Comparison of ENCODE assay signal across 15 cellular contexts in genomic region chr3:127420355-127420655, GRCh38.
DNase-seq lines count a peak whose midpoint lies in the region; ATAC-seq and TF ChIP-seq lines count a peak whose summit lies in the region.
"Had no signal": no experiment of that assay in that cellular context is flagged by ENCODE, and none has a peak within 500 bp of the region (broad histone marks: within the 10 kb centered on the region; RNA-seq: fewer than 3 reads in every experiment).

No MANE protein-coding gene starts in this region.

- intact Hi-C loops in cardiac septum (cut with DNase I) (no loop called here), Right ventricle myocardium superior (cut with DNase I) (no loop called here)

- no peaks in the 10 kb centered on the region for H3K27me3 ChIP-seq in neural progenitor cell

- peaks cover 10% of the 10 kb centered on the region for H3K27me3 Mint-ChIP-seq in neural progenitor cell (ENCODE audit: insufficient read depth, low read depth)

- no peaks in the 10 kb centered on the region for H4K20me1 ChIP-seq in neural progenitor cell (ENCODE audit: low read depth)

- no peak overlapping the region for H3K9ac ChIP-seq in neural progenitor cell
- H3K9ac ChIP-seq: BLaER1 treated with 17β-estradiol and CSF1 and Interleukin-3, amounts not matched to agents 10 nM and 100 nM had no signal

- TF ChIP-seq CTCF in neural progenitor cell (IDR thresholded peaks at IDR 0.05) = no peak

- peaks cover 70% of the 10 kb centered on the region for H3K4me1 ChIP-seq in neural progenitor cell

- H3K27ac ChIP-seq in neural progenitor cell = no peak overlapping the region
- H3K27ac ChIP-seq: 22Rv1; BLaER1 treated with 17β-estradiol and CSF1 and Interleukin-3, amounts not matched to agents 10 nM and 100 nM had no signal

- no peaks in the 10 kb centered on the region for H3F3A ChIP-seq in neural progenitor cell (ENCODE audit: low read depth)

- H3K4me2 ChIP-seq in neural progenitor cell = peak overlapping the region; percentile 48
- H3K4me2 ChIP-seq: GM23338 had no signal

- H3K27ac Mint-ChIP-seq in neural progenitor cell = peak overlapping the region; percentile 83
- H3K27ac Mint-ChIP-seq in stimulated activated effector memory CD8-positive, alpha-beta T cell treated with anti-CD3 and anti-CD28 coated beads, Interleukin-12 subunit alpha, Interleukin-12 subunit beta, amount 100 ng/mL, for 72 hours = no peak overlapping the region
- H3K27ac Mint-ChIP-seq: CD4-positive, CD25-positive, alpha-beta regulatory T cell; GM23338; H9 had no signal

- no peaks in the 10 kb centered on the region for H3K36me3 Mint-ChIP-seq in neural progenitor cell
- no peaks in the 10 kb centered on the region for H3K36me3 Mint-ChIP-seq in stimulated activated effector memory CD8-positive, alpha-beta T cell treated with anti-CD3 and anti-CD28 coated beads, Interleukin-12 subunit alpha, Interleukin-12 subunit beta, amount 100 ng/mL, for 72 hours
- H3K36me3 Mint-ChIP-seq: CD4-positive, CD25-positive, alpha-beta regulatory T cell had no signal

- no peaks in the 10 kb centered on the region for H3K9me3 ChIP-seq in neural progenitor cell (ENCODE audit: low read depth)
- H3K9me3 ChIP-seq: BLaER1 treated with 17β-estradiol and CSF1 and Interleukin-3, amounts not matched to agents 10 nM and 100 nM had no signal

- no peaks in the 10 kb centered on the region for H3K79me2 ChIP-seq in neural progenitor cell (ENCODE audit: low read depth)

- no peaks in the 10 kb centered on the region for H3K36me3 ChIP-seq in neural progenitor cell
- H3K36me3 ChIP-seq: BLaER1 treated with 17β-estradiol and CSF1 and Interleukin-3, amounts not matched to agents 10 nM and 100 nM had no signal

- H3K4me1 Mint-ChIP-seq in neural progenitor cell = peaks cover 90% of the 10 kb centered on the region
- no peaks in the 10 kb centered on the region for H3K4me1 Mint-ChIP-seq in stimulated activated effector memory CD8-positive, alpha-beta T cell treated with anti-CD3 and anti-CD28 coated beads, Interleukin-12 subunit alpha, Interleukin-12 subunit beta, amount 100 ng/mL, for 72 hours
- H3K4me1 Mint-ChIP-seq: CD4-positive, CD25-positive, alpha-beta regulatory T cell had no signal

- ATAC-seq in Right ventricle myocardium superior (ENCODE audit: poor library complexity) = no peak
- peak; percentile 5 for ATAC-seq in stimulated activated effector memory CD8-positive, alpha-beta T cell treated with anti-CD3 and anti-CD28 coated beads, Interleukin-12 subunit alpha, Interleukin-12 subunit beta, amount 100 ng/mL, for 72 hours
- ATAC-seq: GM12878 had no signal

- DNase-seq in cardiac septum (ENCODE audit: low spot score) = peak; percentile 70
- DNase-seq in Right ventricle myocardium superior = no peak
- DNase-seq in iPS-NIHi11 (ENCODE audit: low spot score) = peak; percentile 3
- DNase-seq in neural progenitor cell (ENCODE audit: low spot score) = no peak
- DNase-seq in stimulated activated effector memory CD8-positive, alpha-beta T cell treated with anti-CD3 and anti-CD28 coated beads, Interleukin-12 subunit alpha, Interleukin-12 subunit beta, amount 100 ng/mL, for 72 hours (ENCODE audit: low spot score in 2 of 2) = peak in 1 of 2 donors; percentile 36
- no peak for DNase-seq in medulla oblongata (ENCODE audit: extremely low spot score)
- no peak for DNase-seq in activated CD8-positive, alpha-beta memory T cell treated with anti-CD3 and anti-CD28 coated beads, Interleukin-2, amount 50 U/mL, for 48 hours
- DNase-seq in stimulated activated CD4-positive, alpha-beta T cell treated with anti-CD3 and anti-CD28 coated beads, Interleukin-4, amount 100 ng/mL, for 24 hours = no peak
- DNase-seq: CD4-positive, CD25-positive, alpha-beta regulatory T cell; DMS 273 treated with DMSO at 0.1 percent for 48 hours; H9 had no signal

- H2AFZ ChIP-seq in neural progenitor cell (replicated peaks) = no peak overlapping the region
- H2AFZ ChIP-seq: GM23338 had no signal

- no peak overlapping the region for H3K4me3 Mint-ChIP-seq in neural progenitor cell
- no peak overlapping the region for H3K4me3 Mint-ChIP-seq in stimulated activated effector memory CD8-positive, alpha-beta T cell treated with anti-CD3 and anti-CD28 coated beads, Interleukin-12 subunit alpha, Interleukin-12 subunit beta, amount 100 ng/mL, for 72 hours
- H3K4me3 Mint-ChIP-seq: GM23338, H9 had no signal

- no peaks in the 10 kb centered on the region for H3K9me3 Mint-ChIP-seq in neural progenitor cell
- H3K9me3 Mint-ChIP-seq in stimulated activated effector memory CD8-positive, alpha-beta T cell treated with anti-CD3 and anti-CD28 coated beads, Interleukin-12 subunit alpha, Interleukin-12 subunit beta, amount 100 ng/mL, for 72 hours = no peaks in the 10 kb centered on the region
- H3K9me3 Mint-ChIP-seq: GM23338, H9 had no signal

- no peak overlapping the region for H3K4me3 ChIP-seq in neural progenitor cell
- H3K4me3 ChIP-seq: BLaER1 treated with 17β-estradiol and CSF1 and Interleukin-3, amounts not matched to agents 10 nM and 100 nM; GM12878; GM23338 had no signal

Comparison
In these comparisons a context has a peak if more than half of its experiments do, and no peak if none do; other contexts are left out.
1. DNase-seq: peak in cardiac septum (single experiment) and iPS-NIHi11 (single experiment); none in Right ventricle myocardium superior (single experiment), neural progenitor cell (single experiment), medulla oblongata (single experiment), activated CD8-positive, alpha-beta memory T cell treated with anti-CD3 and anti-CD28 coated beads, Interleukin-2, amount 50 U/mL, for 48 hours (single experiment) and stimulated activated CD4-positive, alpha-beta T cell treated with anti-CD3 and anti-CD28 coated beads, Interleukin-4, amount 100 ng/mL, for 24 hours (single experiment).